Comparison of ENCODE assay signal across 8 cellular contexts in the genomic region with DNA sequence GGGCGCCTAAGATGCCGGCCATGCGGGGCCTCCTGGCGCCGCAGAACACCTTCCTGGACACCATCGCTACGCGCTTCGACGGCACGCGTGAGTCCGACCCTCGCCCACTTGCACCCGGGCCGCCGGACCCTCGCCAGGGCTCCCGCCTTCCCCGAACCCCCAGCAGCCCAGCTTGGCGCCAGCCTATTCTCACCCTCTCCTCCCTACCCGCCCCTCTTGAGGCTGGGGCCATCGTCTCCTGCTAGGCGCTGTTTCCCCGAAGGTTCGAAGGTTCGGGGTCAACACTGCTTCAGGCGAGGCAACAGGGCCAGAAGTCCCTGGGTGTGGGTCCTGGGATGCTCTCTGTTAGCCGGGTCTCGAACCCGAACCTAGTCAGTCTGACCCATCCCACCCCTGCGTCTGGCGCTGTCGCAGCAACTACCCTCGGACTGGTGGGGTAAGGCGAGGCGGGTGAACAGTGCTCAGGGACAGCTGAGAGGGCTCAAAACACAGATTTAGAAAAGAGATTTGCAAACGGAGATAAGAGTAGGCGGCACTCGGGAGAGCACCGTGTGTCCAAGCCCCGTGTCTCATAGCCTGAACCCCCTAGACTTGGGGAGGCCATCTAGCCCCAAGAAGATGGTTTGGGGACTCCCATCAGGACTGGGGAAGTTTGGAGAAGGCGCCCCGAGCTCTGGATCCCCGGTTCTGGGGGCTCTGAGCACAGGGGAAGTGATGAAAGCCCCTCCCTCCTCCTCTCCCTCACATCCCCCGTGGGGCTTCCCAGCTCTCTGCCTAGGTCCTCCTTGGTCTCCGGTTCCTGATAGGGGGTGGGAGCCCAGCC. TPM values are rescaled to one million over a fixed set of nuclear protein-coding genes. Genes with fewer than 3 reads are reported as not detected.
DNase-seq lines count a peak whose midpoint lies in the region; ATAC-seq and TF ChIP-seq lines count a peak whose summit lies in the region.

No MANE protein-coding gene starts in this region.

- H3K9me3 Mint-ChIP-seq in MCF 10A (ENCODE audit: unreplicated experiment) (no peaks in the 10 kb centered on the region), neural crest cell (no peaks in the 10 kb centered on the region)

- in situ Hi-C loops in brain microvascular endothelial cell (cut with HindIII; ENCODE audit: low pct_ligation_motif_present, low sequenced_read_pairs) = no loop called here

- H3K27ac ChIP-seq in HEK293 (ENCODE audit: extremely low read depth, low read depth, low read length) (no peak overlapping the region), brain microvascular endothelial cell (no peak overlapping the region)

- peak overlapping the region; percentile 51 for H3K4me3 Mint-ChIP-seq in MCF 10A (ENCODE audit: unreplicated experiment)
- peak overlapping the region; percentile 38 for H3K4me3 Mint-ChIP-seq in neural crest cell

- H3K4me3 ChIP-seq in HEK293 (ENCODE audit: low read depth, low read length) = no peak overlapping the region
- no peak overlapping the region for H3K4me3 ChIP-seq in brain microvascular endothelial cell (ENCODE audit: low read depth, low read length)

- peaks cover 10% of the 10 kb centered on the region for H3K27me3 Mint-ChIP-seq in MCF 10A (ENCODE audit: insufficient read depth, unreplicated experiment)
- H3K27me3 Mint-ChIP-seq in neural crest cell (ENCODE audit: low read depth) = peaks cover 91% of the 10 kb centered on the region

- ATAC-seq in GM21737 (IDR thresholded peaks at IDR 0.05; ENCODE audit: unreplicated experiment) = no peak

- BruUV-seq in MCF 10A (replicated peaks; lab: Mats Ljungman, UMichigan) = no TSS peak

- DNase-seq in D341Med (ENCODE audit: low spot score) (peak; percentile 46), MCF 10A (ENCODE audit: unreplicated experiment) (no peak), neural crest cell (ENCODE audit: low read depth, low spot score) (no peak), HEK293T (ENCODE audit: extremely low spot score) (no peak), NK-92 (lab: John Stamatoyannopoulos, UW; ENCODE audit: unreplicated experiment) (no peak), brain microvascular endothelial cell (no peak)

- H3K4me1 Mint-ChIP-seq in MCF 10A (ENCODE audit: insufficient read depth, unreplicated experiment) (peaks cover 15% of the 10 kb centered on the region), neural crest cell (peaks cover 11% of the 10 kb centered on the region)

- H3K27ac Mint-ChIP-seq in MCF 10A (ENCODE audit: low read depth, unreplicated experiment) (no peak overlapping the region), neural crest cell (ENCODE audit: unreplicated experiment) (no peak overlapping the region)

- H3K9me3 ChIP-seq in HEK293 (ENCODE audit: control insufficient read depth, insufficient read depth, low read depth, low read length) = no peaks in the 10 kb centered on the region

- H3K36me3 Mint-ChIP-seq in MCF 10A (ENCODE audit: insufficient read depth, unreplicated experiment) = no peaks in the 10 kb centered on the region
- H3K36me3 Mint-ChIP-seq in neural crest cell (ENCODE audit: low read depth) = no peaks in the 10 kb centered on the region

- POLR2A ChIA-PET in HEK293 (lab: Yijun Ruan, JAX) (interaction anchor here (1.1 to 1.3 kb wide), 2 partner anchors 16 to 173 kb away, joined by 3 to 5 read pairs; a partner anchor contains a TSS), MCF 10A (lab: Yijun Ruan, JAX) (interaction anchor here (0.8 to 2.0 kb wide), 2 partner anchors 13 to 28 kb away, joined by 5 to 6 read pairs; a partner anchor contains a TSS), HEK293T (lab: Yijun Ruan, JAX) (interaction anchor here (1.3 kb wide), 1 partner anchor 11 kb away, joined by 3 read pairs; no protein-coding TSS in a partner anchor)

- peaks cover 2% of the 10 kb centered on the region; the same call in 1 of the 2 replicates for H3K4me1 ChIP-seq in HEK293 (ENCODE audit: control insufficient read depth, insufficient read depth, low read length)

- TF ChIP-seq CTCF in HEK293 (tag by site-specific recombination; IDR thresholded peaks at IDR 0.05) (no peak), MCF 10A (IDR thresholded peaks at IDR 0.05; ENCODE audit: unreplicated experiment) (no peak), neural crest cell (conservative IDR thresholded peaks at IDR 0.05) (no peak), brain microvascular endothelial cell (IDR thresholded peaks at IDR 0.05; ENCODE audit: low read depth, low read length, missing control alignments) (no peak)

- CTCF ChIA-PET in HEK293 (lab: Yijun Ruan, JAX) = interaction anchor here (0.7 to 1.8 kb wide), 7 partner anchors 13 to 192 kb away, joined by 3 to 5 read pairs (median 4); no protein-coding TSS in a partner anchor
- CTCF ChIA-PET in MCF 10A (lab: Yijun Ruan, JAX) = interaction anchor here (1.1 to 1.4 kb wide), 2 partner anchors 14 to 41 kb away, joined by 3 to 7 read pairs; no protein-coding TSS in a partner anchor
- CTCF ChIA-PET in HEK293T (lab: Yijun Ruan, JAX) = no interaction called here

- H3K36me3 ChIP-seq in HEK293 (ENCODE audit: control insufficient read depth in 2 of 2, insufficient read depth in 1 of 2, low read length in 2 of 2) = no peaks in the 10 kb centered on the region
- H3K36me3 ChIP-seq in brain microvascular endothelial cell (replicated peaks) = no peaks in the 10 kb centered on the region

- intact Hi-C loops in MCF 10A (cut with micrococcal nuclease) = no loop called here

- H3K27me3 ChIP-seq in brain microvascular endothelial cell (replicated peaks) = peaks cover 29% of the 10 kb centered on the region

TF ChIP-seq in HEK293, 187 proteins besides CTCF, POLR2A, EP300 and RAD21:
- no peak for TF ChIP-seq ZNF555 (tag by site-specific recombination; conservative IDR thresholded peaks at IDR 0.05)
- TF ChIP-seq ZBTB20 (tag by site-specific recombination; IDR thresholded peaks at IDR 0.05) = peak; percentile 44; the same call in 1 of the 2 replicates

TF ChIP-seq in HEK293T, 16 proteins besides CTCF, POLR2A, EP300 and RAD21:
- TF ChIP-seq SP1 (IDR thresholded peaks at IDR 0.05) (no peak), FOXM1 (IDR thresholded peaks at IDR 0.05; ENCODE audit: borderline replicate concordance) (no peak), L3MBTL2 (conservative IDR thresholded peaks at IDR 0.05) (no peak), LEF1 (IDR thresholded peaks at IDR 0.05; ENCODE audit: borderline replicate concordance) (no peak), CTBP1 (IDR thresholded peaks at IDR 0.05; ENCODE audit: borderline replicate concordance) (no peak), ELF4 (IDR thresholded peaks at IDR 0.05) (no peak), BHLHE40 (IDR thresholded peaks at IDR 0.05; ENCODE audit: borderline replicate concordance) (no peak), SUZ12 (IDR thresholded peaks at IDR 0.05) (no peak)

RNA-seq across cellular contexts. Expression of a gene that starts 0.8 kb away (rescaled TPM):
- total RNA-seq in MCF 10A (2022) = not detected in 2 replicates
- total RNA-seq in neural crest cell = 0.16 and 0.34 TPM in 2 replicates

RNA-seq across cellular contexts. Expression of a gene that starts 28.3 kb away (rescaled TPM):
- 34.3 and 58.7 TPM in 2 replicates for total RNA-seq in MCF 10A (2022)
- 89.6 and 95.3 TPM in 2 replicates for total RNA-seq in neural crest cell
